15 cellular contexts compared by ENCODE assay signal in genomic region chr17:39916918-39917317, GRCh38. TPM values are rescaled to one million over a fixed set of nuclear protein-coding genes. Genes with fewer than 3 reads are reported as not detected.
DNase-seq lines count a peak whose midpoint lies in the region; ATAC-seq and TF ChIP-seq lines count a peak whose summit lies in the region.
"Had no signal": no experiment of that assay in that cellular context is flagged by ENCODE, and none has a peak within 500 bp of the region (broad histone marks: within the 10 kb centered on the region; RNA-seq: fewer than 3 reads in every experiment).

No MANE protein-coding gene starts in this region.

- H3K4me1 ChIP-seq in KMS-11 (ENCODE audit: low read depth, poor library complexity, severe bottlenecking): peaks cover 47% of the 10 kb centered on the region
- H3K4me1 ChIP-seq in duodenal mucosa (ENCODE audit: control insufficient read depth in 1 of 2, insufficient read depth in 2 of 2, low read length in 2 of 2): peaks cover 29 to 35% of the 10 kb centered on the region in 2 donors
- no peaks in the 10 kb centered on the region for H3K4me1 ChIP-seq in gastroesophageal sphincter

- TF ChIP-seq EP300 in gastroesophageal sphincter (IDR thresholded peaks at IDR 0.05): no peak

- H3K36me3 Mint-ChIP-seq in Calu3 (ENCODE audit: insufficient read depth, unreplicated experiment) (peaks cover 38% of the 10 kb centered on the region), natural killer cell (peaks cover 16% of the 10 kb centered on the region)

- WGBS in gastroesophageal sphincter (ENCODE audit: low coverage in 1 of 2), 2 donors: 82 to 89% methylated on average over 3 of the region's 7 CpGs

- H3K9ac ChIP-seq in KMS-11 (no peak overlapping the region), duodenal mucosa (ENCODE audit: low read depth in 1 of 2, low read length in 2 of 2) (peak overlapping the region in 1 of 2 donors; percentile 12)

- H3K27me3 Mint-ChIP-seq in Calu3 (ENCODE audit: unreplicated experiment) (no peaks in the 10 kb centered on the region), natural killer cell (ENCODE audit: low read depth in 2 of 2) (no peaks in the 10 kb centered on the region)
- H3K27me3 Mint-ChIP-seq: activated T-cell treated with anti-CD3 and anti-CD28 coated beads, Interleukin-2, amount 50 U/mL, for 24 hours had no signal

- no TSS peak for BruUV-seq in Calu3 (replicated peaks; lab: Mats Ljungman, UMichigan)

- H3K4me3 Mint-ChIP-seq in Calu3 (ENCODE audit: low read depth, unreplicated experiment): no peak overlapping the region
- no peak overlapping the region for H3K4me3 Mint-ChIP-seq in natural killer cell
- H3K4me3 Mint-ChIP-seq: activated T-cell treated with anti-CD3 and anti-CD28 coated beads, Interleukin-2, amount 50 U/mL, for 24 hours had no signal

- H4K20me1 ChIP-seq in KMS-11 (ENCODE audit: insufficient read depth): no peaks in the 10 kb centered on the region

- TF ChIP-seq POLR2A in gastroesophageal sphincter (IDR thresholded peaks at IDR 0.05): no peak

- H3K4me1 Mint-ChIP-seq in Calu3 (ENCODE audit: low read depth, unreplicated experiment) (peaks cover 24% of the 10 kb centered on the region), natural killer cell (peaks cover 4 to 6% of the 10 kb centered on the region in 2 donors)

- H3K27me3 ChIP-seq in KMS-11 (ENCODE audit: insufficient read depth, low read depth) (no peaks in the 10 kb centered on the region), duodenal mucosa (ENCODE audit: control insufficient read depth in 1 of 2, insufficient read depth in 2 of 2, low read length in 2 of 2) (no peaks in the 10 kb centered on the region), gastroesophageal sphincter (no peaks in the 10 kb centered on the region)

- no peak overlapping the region for H3K27ac Mint-ChIP-seq in Calu3 (ENCODE audit: unreplicated experiment)
- peak overlapping the region; percentile 10 to 20 for H3K27ac Mint-ChIP-seq in natural killer cell

- DNase-seq in Calu3 (peak; percentile 94), natural killer cell (no peak), COLO668 (lab: John Stamatoyannopoulos, UW; ENCODE audit: unreplicated experiment) (no peak)
- DNase-seq: activated T-cell treated with anti-CD3 and anti-CD28 coated beads, Interleukin-2, amount 50 U/mL, for 24 hours; HCEC 1CT; NCI-H146 had no signal

- no peak overlapping the region for H3K4me3 ChIP-seq in KMS-11 (IDR thresholded peaks at IDR 0.05; ENCODE audit: insufficient read depth, low read depth, low read length)
- peak overlapping the region; percentile 66 to 80 for H3K4me3 ChIP-seq in duodenal mucosa (ENCODE audit: low read depth in 1 of 2, low read length in 2 of 2)
- no peak overlapping the region for H3K4me3 ChIP-seq in gastroesophageal sphincter

- H3K9me3 ChIP-seq in duodenal mucosa (ENCODE audit: control insufficient read depth in 1 of 2, low read length in 2 of 2) (no peaks in the 10 kb centered on the region), gastroesophageal sphincter (no peaks in the 10 kb centered on the region)

- no peak overlapping the region for H3K4me2 ChIP-seq in KMS-11

- CTCF ChIA-PET in Calu3 (lab: Charles Lee): interaction anchor here (0.6 to 109.6 kb wide), 38 partner anchors 1 to 606 kb away, joined by 3 to 8195 read pairs (median 10); partner anchors contain the start of genes CSF3, ERBB2, GRB7 and GSDMA

- intact Hi-C loops in Calu3 (cut with micrococcal nuclease; ENCODE audit: unreplicated experiment) (loop anchor here (1.0 kb wide), 7 partner anchors 18 to 147 kb away; partner anchors contain the start of gene PSMD3), natural killer cell (cut with micrococcal nuclease) (no loop called here)

- ATAC-seq in natural killer cell (no peak), GM21576 (IDR thresholded peaks at IDR 0.05; ENCODE audit: unreplicated experiment) (no peak), gastroesophageal sphincter (no peak)

- TF ChIP-seq CTCF in Calu3 (IDR thresholded peaks at IDR 0.05; ENCODE audit: unreplicated experiment): no peak
- no peak for TF ChIP-seq CTCF in KMS-11 (conservative IDR thresholded peaks at IDR 0.05; ENCODE audit: low read depth, low read length)
- no peak for TF ChIP-seq CTCF in natural killer cell (IDR thresholded peaks at IDR 0.05)
- TF ChIP-seq CTCF in gastroesophageal sphincter (IDR thresholded peaks at IDR 0.05): no peak

- no peaks in the 10 kb centered on the region for H3K79me2 ChIP-seq in KMS-11 (ENCODE audit: insufficient read depth, low read depth)

- no peaks in the 10 kb centered on the region for H3K9me3 Mint-ChIP-seq in Calu3 (ENCODE audit: low read depth, unreplicated experiment)
- H3K9me3 Mint-ChIP-seq in natural killer cell: no peaks in the 10 kb centered on the region
- H3K9me3 Mint-ChIP-seq: activated T-cell treated with anti-CD3 and anti-CD28 coated beads, Interleukin-2, amount 50 U/mL, for 24 hours had no signal

- H3K27ac ChIP-seq in KMS-11 (0 out of 2 replicates have a peak overlapping the region, but pooled peaks have one; percentile 19), duodenal mucosa (ENCODE audit: low read depth, low read length) (no peak overlapping the region), gastroesophageal sphincter (no peak overlapping the region)
- H3K27ac ChIP-seq: HL-60 had no signal

- H3K36me3 ChIP-seq in KMS-11 (ENCODE audit: insufficient read depth) (peaks cover under 1% of the 10 kb centered on the region; the same call in 1 of the 2 replicates), duodenal mucosa (ENCODE audit: control insufficient read depth in 1 of 2, insufficient read depth in 2 of 2, low read length in 2 of 2) (peaks cover 9 to 39% of the 10 kb centered on the region in 2 donors), gastroesophageal sphincter (peaks cover 0 to 45% of the 10 kb centered on the region in 2 donors)

- H2AFZ ChIP-seq in KMS-11 (ENCODE audit: low read depth): no peak overlapping the region

RNA-seq across cellular contexts. Expression of gene GSDMB, which starts 1.5 kb away (rescaled TPM):
- 711 and 1,257 TPM in 2 replicates for total RNA-seq in Calu3 (2022)
- 10 to 100 TPM; 18.3 to 49.2 (median 21.4) TPM for total RNA-seq in natural killer cell
- total RNA-seq in gastroesophageal sphincter: 1 to 10 TPM; 1.1 to 7.9 (median 3.0) TPM

RNA-seq across cellular contexts. Expression of gene ORMDL3, which starts 10.5 kb away (rescaled TPM):
- total RNA-seq in Calu3 (2022) (1,738 and 1,968 TPM in 2 replicates), natural killer cell (100 to 1,000 TPM in 1 of 3 donors, 10 to 100 TPM in 2; 61.6 to 121 (median 77.2) TPM), gastroesophageal sphincter (10 to 100 TPM; 41.9 to 51.2 (median 46.9) TPM)

RNA-seq across cellular contexts. Expression of gene LRRC3C, which starts 10.6 kb away (rescaled TPM):
- total RNA-seq in Calu3 (2022) (not detected in 2 replicates), natural killer cell (not detected), gastroesophageal sphincter (1 to 10 TPM in 1 of 4 donors, not detected in 3; 1.1 TPM)
- total RNA-seq: dermis microvascular lymphatic vessel endothelial cell, G401, omental fat pad, ureter had no signal

RNA-seq across cellular contexts. Expression of gene GSDMA, which starts 45.9 kb away (rescaled TPM):
- total RNA-seq in Calu3 (2022): 0.33 and 1.9 TPM in 2 replicates
- total RNA-seq in natural killer cell: 1 to 10 TPM; 1.1 to 3.2 (median 2.1) TPM
- total RNA-seq in gastroesophageal sphincter: 1 to 10 TPM in 1 of 4 donors, under 1 TPM in 2, not detected in 1; 0.35 to 1.6 (median 0.54) TPM
- total RNA-seq: dermis microvascular lymphatic vessel endothelial cell, G401 had no signal

RNA-seq across cellular contexts. Expression of gene ZPBP2, which starts 48.9 kb away (rescaled TPM):
- not detected in 2 replicates for total RNA-seq in Calu3 (2022)
- total RNA-seq in natural killer cell: not detected
- not detected for total RNA-seq in gastroesophageal sphincter
- total RNA-seq: dermis microvascular lymphatic vessel endothelial cell, G401, omental fat pad, ureter had no signal

Comparison
In these comparisons a context has a peak if more than half of its experiments do, and no peak if none do; other contexts are left out.
1. H3K4me3 ChIP-seq: peak in duodenal mucosa (2 of 2); none in KMS-11 (single experiment) and gastroesophageal sphincter (0 of 2).
2. RNA of gene GSDMB, which starts 1.5 kb away (total RNA-seq): 711 to 1,257 TPM in Calu3; 18.3 to 49.2 TPM in natural killer cell and 1.1 to 7.9 TPM in gastroesophageal sphincter; every median in the first group is over 10 times any median in the second.
3. RNA of gene ORMDL3, which starts 10.5 kb away (total RNA-seq): 1,738 to 1,968 TPM in Calu3; 61.6 to 121 TPM in natural killer cell and 41.9 to 51.2 TPM in gastroesophageal sphincter; every median in the first group is over 10 times any median in the second.